Comparison of ENCODE assay signal across 1 cellular context in the genomic region with DNA sequence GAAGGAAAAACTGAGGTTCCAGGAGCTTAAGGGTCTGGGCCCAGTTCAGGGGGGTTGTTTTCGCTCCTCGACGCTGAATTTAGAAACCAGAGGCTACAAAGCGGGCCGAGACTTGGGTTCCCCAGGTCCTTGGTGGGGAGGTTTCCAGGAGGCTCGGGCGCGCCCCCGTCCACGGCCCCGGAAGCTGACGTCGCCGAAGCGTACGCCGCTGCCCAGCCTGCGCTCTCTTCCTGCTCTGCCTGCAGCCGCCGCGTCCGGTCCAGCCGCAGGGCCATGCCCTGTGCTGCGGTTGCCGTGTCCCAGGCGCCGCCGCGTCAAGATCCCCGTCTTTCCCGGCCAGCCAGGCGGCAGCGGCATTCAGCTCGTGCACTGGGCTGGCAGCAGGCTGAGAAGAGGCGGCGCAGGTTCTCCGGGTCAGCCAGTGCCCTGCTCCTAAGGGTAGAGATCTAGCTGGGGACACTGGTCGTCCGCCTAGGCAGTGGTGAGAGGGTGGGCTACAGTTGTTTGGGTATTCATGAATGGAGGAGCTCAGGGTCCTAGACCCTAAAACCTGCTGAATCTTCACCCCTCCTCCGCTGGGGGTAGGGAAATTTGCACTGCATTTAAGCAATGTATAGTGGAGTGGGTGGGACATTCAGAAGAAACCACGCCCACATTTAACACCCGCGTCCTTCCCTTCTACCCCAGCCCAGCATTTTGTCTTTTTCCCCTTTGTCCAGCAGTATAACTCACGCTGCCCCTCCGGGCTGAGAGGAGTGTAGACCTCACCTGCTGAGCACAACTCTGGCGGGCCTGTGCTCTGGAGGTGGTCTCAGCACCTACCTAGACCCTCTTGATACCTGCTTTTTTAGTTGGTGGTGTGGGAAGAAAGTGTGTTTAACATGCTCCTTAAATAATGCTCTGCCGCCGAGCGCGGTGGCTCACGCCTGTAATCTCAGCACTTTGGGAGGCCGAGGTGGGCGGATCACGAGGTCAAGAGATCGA.
A peak's percentile ranks its signal among the peaks of the same experiment; 100 is the strongest.
TF ChIP-seq lines count a peak whose summit lies in the region.

No MANE protein-coding gene starts in this region.

TF ChIP-seq in HepG2, 621 proteins besides CTCF, POLR2A, EP300 and RAD21 (continued from another document and continues in another):
- TF ChIP-seq, protein P1, sequence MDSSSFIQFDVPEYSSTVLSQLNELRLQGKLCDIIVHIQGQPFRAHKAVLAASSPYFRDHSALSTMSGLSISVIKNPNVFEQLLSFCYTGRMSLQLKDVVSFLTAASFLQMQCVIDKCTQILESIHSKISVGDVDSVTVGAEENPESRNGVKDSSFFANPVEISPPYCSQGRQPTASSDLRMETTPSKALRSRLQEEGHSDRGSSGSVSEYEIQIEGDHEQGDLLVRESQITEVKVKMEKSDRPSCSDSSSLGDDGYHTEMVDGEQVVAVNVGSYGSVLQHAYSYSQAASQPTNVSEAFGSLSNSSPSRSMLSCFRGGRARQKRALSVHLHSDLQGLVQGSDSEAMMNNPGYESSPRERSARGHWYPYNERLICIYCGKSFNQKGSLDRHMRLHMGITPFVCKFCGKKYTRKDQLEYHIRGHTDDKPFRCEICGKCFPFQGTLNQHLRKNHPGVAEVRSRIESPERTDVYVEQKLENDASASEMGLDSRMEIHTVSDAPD (CRISPR knock-in tag; IDR thresholded peaks at IDR 0.05): 0 out of 2 replicates have a peak, but pooled peaks have one; percentile 23
- TF ChIP-seq ZNF563 (CRISPR knock-in tag; IDR thresholded peaks at IDR 0.05): peak; percentile 87
- TF ChIP-seq SIN3A (IDR thresholded peaks at IDR 0.05; ENCODE audit: borderline replicate concordance, low read depth, low read length): peak; percentile 91; the same call in 1 of the 2 replicates
- no peak for TF ChIP-seq CENPT (CRISPR knock-in tag; IDR thresholded peaks at IDR 0.05; ENCODE audit: low read depth)
- no peak for TF ChIP-seq ZNF766 (CRISPR knock-in tag; IDR thresholded peaks at IDR 0.05; ENCODE audit: borderline replicate concordance)
- TF ChIP-seq, protein P2, sequence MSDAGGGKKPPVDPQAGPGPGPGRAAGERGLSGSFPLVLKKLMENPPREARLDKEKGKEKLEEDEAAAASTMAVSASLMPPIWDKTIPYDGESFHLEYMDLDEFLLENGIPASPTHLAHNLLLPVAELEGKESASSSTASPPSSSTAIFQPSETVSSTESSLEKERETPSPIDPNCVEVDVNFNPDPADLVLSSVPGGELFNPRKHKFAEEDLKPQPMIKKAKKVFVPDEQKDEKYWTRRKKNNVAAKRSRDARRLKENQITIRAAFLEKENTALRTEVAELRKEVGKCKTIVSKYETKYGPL (CRISPR knock-in tag; IDR thresholded peaks at IDR 0.05): no peak; the same call in none of the 2 replicates
- TF ChIP-seq ZNF75D (CRISPR knock-in tag; IDR thresholded peaks at IDR 0.05; ENCODE audit: borderline replicate concordance): no peak
- TF ChIP-seq, protein P3, sequence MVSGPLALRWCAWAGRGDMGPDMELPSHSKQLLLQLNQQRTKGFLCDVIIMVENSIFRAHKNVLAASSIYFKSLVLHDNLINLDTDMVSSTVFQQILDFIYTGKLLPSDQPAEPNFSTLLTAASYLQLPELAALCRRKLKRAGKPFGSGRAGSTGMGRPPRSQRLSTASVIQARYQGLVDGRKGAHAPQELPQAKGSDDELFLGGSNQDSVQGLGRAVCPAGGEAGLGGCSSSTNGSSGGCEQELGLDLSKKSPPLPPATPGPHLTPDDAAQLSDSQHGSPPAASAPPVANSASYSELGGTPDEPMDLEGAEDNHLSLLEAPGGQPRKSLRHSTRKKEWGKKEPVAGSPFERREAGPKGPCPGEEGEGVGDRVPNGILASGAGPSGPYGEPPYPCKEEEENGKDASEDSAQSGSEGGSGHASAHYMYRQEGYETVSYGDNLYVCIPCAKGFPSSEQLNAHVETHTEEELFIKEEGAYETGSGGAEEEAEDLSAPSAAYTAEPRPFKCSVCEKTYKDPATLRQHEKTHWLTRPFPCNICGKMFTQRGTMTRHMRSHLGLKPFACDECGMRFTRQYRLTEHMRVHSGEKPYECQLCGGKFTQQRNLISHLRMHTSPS (CRISPR knock-in tag; IDR thresholded peaks at IDR 0.05; ENCODE audit: low read depth): no peak; the same call in 1 of the 2 replicates
- TF ChIP-seq ZFP90 (CRISPR knock-in tag; IDR thresholded peaks at IDR 0.05; ENCODE audit: borderline replicate concordance): peak; percentile 80; the same call in 1 of the 2 replicates
- no peak for TF ChIP-seq ISX (CRISPR knock-in tag; conservative IDR thresholded peaks at IDR 0.05)
- TF ChIP-seq SMC3 (IDR thresholded peaks at IDR 0.05; ENCODE audit: low read length): no peak
- 0 out of 2 replicates have a peak, but pooled peaks have one; percentile 5 for TF ChIP-seq SP140L (CRISPR knock-in tag; IDR thresholded peaks at IDR 0.05; ENCODE audit: borderline replicate concordance)
- 0 out of 2 replicates have a peak, but pooled peaks have one; percentile 60 for TF ChIP-seq FOXJ3 (CRISPR knock-in tag; IDR thresholded peaks at IDR 0.05; ENCODE audit: borderline replicate concordance)
- TF ChIP-seq ZNF570 (CRISPR knock-in tag; IDR thresholded peaks at IDR 0.05; ENCODE audit: borderline replicate concordance): no peak; the same call in 1 of the 2 replicates
- peak; percentile 90; the same call in 1 of the 2 replicates for TF ChIP-seq ZNF367 (CRISPR knock-in tag; IDR thresholded peaks at IDR 0.05; ENCODE audit: borderline replicate concordance)
- peak; percentile 86 for TF ChIP-seq RFX5 (IDR thresholded peaks at IDR 0.05; ENCODE audit: low read depth, low read length)
- TF ChIP-seq ZNF672 (CRISPR knock-in tag; IDR thresholded peaks at IDR 0.05): no peak
- TF ChIP-seq NR3C1 (CRISPR knock-in tag; IDR thresholded peaks at IDR 0.05): no peak
- peak; percentile 78 for TF ChIP-seq HIVEP1 (CRISPR knock-in tag; IDR thresholded peaks at IDR 0.05)
- peak; percentile 86 for TF ChIP-seq TGIF2 (CRISPR knock-in tag; IDR thresholded peaks at IDR 0.05)
- TF ChIP-seq ZNF737 (CRISPR knock-in tag; IDR thresholded peaks at IDR 0.05; ENCODE audit: borderline replicate concordance): no peak
- TF ChIP-seq, protein P4, sequence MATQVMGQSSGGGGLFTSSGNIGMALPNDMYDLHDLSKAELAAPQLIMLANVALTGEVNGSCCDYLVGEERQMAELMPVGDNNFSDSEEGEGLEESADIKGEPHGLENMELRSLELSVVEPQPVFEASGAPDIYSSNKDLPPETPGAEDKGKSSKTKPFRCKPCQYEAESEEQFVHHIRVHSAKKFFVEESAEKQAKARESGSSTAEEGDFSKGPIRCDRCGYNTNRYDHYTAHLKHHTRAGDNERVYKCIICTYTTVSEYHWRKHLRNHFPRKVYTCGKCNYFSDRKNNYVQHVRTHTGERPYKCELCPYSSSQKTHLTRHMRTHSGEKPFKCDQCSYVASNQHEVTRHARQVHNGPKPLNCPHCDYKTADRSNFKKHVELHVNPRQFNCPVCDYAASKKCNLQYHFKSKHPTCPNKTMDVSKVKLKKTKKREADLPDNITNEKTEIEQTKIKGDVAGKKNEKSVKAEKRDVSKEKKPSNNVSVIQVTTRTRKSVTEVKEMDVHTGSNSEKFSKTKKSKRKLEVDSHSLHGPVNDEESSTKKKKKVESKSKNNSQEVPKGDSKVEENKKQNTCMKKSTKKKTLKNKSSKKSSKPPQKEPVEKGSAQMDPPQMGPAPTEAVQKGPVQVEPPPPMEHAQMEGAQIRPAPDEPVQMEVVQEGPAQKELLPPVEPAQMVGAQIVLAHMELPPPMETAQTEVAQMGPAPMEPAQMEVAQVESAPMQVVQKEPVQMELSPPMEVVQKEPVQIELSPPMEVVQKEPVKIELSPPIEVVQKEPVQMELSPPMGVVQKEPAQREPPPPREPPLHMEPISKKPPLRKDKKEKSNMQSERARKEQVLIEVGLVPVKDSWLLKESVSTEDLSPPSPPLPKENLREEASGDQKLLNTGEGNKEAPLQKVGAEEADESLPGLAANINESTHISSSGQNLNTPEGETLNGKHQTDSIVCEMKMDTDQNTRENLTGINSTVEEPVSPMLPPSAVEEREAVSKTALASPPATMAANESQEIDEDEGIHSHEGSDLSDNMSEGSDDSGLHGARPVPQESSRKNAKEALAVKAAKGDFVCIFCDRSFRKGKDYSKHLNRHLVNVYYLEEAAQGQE (IDR thresholded peaks at IDR 0.05; ENCODE audit: borderline replicate concordance in 1 of 2, low read depth in 1 of 2, low read length in 2 of 2): no peak; a peak in 1 of 4 replicates
- peak; percentile 91 for TF ChIP-seq MYC (CRISPR knock-in tag; IDR thresholded peaks at IDR 0.05; ENCODE audit: borderline replicate concordance)
- no peak for TF ChIP-seq NR2F2 (IDR thresholded peaks at IDR 0.05; ENCODE audit: borderline replicate concordance, low read depth)
- TF ChIP-seq SKI (IDR thresholded peaks at IDR 0.05; ENCODE audit: partially characterized antibody): peak; percentile 56
- no peak for TF ChIP-seq TBL1XR1 (IDR thresholded peaks at IDR 0.05; ENCODE audit: borderline replicate concordance, low read length, partially characterized antibody)
- peak; percentile 86 for TF ChIP-seq HDAC1 (CRISPR knock-in tag; IDR thresholded peaks at IDR 0.05)
- no peak for TF ChIP-seq TCF7L2 (IDR thresholded peaks at IDR 0.05; ENCODE audit: low read depth, low read length)
- TF ChIP-seq, protein P5, sequence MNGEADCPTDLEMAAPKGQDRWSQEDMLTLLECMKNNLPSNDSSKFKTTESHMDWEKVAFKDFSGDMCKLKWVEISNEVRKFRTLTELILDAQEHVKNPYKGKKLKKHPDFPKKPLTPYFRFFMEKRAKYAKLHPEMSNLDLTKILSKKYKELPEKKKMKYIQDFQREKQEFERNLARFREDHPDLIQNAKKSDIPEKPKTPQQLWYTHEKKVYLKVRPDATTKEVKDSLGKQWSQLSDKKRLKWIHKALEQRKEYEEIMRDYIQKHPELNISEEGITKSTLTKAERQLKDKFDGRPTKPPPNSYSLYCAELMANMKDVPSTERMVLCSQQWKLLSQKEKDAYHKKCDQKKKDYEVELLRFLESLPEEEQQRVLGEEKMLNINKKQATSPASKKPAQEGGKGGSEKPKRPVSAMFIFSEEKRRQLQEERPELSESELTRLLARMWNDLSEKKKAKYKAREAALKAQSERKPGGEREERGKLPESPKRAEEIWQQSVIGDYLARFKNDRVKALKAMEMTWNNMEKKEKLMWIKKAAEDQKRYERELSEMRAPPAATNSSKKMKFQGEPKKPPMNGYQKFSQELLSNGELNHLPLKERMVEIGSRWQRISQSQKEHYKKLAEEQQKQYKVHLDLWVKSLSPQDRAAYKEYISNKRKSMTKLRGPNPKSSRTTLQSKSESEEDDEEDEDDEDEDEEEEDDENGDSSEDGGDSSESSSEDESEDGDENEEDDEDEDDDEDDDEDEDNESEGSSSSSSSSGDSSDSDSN (CRISPR knock-in tag; IDR thresholded peaks at IDR 0.05): peak; percentile 94
- TF ChIP-seq ZNF296 (CRISPR knock-in tag; conservative IDR thresholded peaks at IDR 0.05): no peak; the same call in 1 of the 2 replicates
- TF ChIP-seq AKAP8 (CRISPR knock-in tag; IDR thresholded peaks at IDR 0.05): peak; percentile 89; the same call in 1 of the 2 replicates
- TF ChIP-seq PCBP2 (optimal IDR thresholded peaks at IDR 0.05; ENCODE audit: low read depth, low read length, poor library complexity, severe bottlenecking): no peak
- TF ChIP-seq ZFP36L1 (CRISPR knock-in tag; IDR thresholded peaks at IDR 0.05): 0 out of 2 replicates have a peak, but pooled peaks have one; percentile 38
- TF ChIP-seq ZNF207 (IDR thresholded peaks at IDR 0.05; ENCODE audit: borderline replicate concordance): no peak
- peak; percentile 80 for TF ChIP-seq MED13 (CRISPR knock-in tag; IDR thresholded peaks at IDR 0.05)
- TF ChIP-seq, protein P6, sequence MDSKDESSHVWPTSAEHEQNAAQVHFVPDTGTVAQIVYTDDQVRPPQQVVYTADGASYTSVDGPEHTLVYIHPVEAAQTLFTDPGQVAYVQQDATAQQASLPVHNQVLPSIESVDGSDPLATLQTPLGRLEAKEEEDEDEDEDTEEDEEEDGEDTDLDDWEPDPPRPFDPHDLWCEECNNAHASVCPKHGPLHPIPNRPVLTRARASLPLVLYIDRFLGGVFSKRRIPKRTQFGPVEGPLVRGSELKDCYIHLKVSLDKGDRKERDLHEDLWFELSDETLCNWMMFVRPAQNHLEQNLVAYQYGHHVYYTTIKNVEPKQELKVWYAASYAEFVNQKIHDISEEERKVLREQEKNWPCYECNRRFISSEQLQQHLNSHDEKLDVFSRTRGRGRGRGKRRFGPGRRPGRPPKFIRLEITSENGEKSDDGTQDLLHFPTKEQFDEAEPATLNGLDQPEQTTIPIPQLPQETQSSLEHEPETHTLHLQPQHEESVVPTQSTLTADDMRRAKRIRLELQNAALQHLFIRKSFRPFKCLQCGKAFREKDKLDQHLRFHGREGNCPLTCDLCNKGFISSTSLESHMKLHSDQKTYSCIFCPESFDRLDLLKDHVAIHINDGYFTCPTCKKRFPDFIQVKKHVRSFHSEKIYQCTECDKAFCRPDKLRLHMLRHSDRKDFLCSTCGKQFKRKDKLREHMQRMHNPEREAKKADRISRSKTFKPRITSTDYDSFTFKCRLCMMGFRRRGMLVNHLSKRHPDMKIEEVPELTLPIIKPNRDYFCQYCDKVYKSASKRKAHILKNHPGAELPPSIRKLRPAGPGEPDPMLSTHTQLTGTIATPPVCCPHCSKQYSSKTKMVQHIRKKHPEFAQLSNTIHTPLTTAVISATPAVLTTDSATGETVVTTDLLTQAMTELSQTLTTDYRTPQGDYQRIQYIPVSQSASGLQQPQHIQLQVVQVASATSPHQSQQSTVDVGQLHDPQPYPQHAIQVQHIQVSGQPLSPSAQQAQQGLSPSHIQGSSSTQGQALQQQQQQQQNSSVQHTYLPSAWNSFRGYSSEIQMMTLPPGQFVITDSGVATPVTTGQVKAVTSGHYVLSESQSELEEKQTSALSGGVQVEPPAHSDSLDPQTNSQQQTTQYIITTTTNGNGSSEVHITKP (CRISPR knock-in tag; IDR thresholded peaks at IDR 0.05; ENCODE audit: low read depth): no peak
- TF ChIP-seq SOX6 (IDR thresholded peaks at IDR 0.05): no peak
- TF ChIP-seq SOX6 (CRISPR knock-in tag; IDR thresholded peaks at IDR 0.05): peak; percentile 79
- TF ChIP-seq RORA (CRISPR knock-in tag; IDR thresholded peaks at IDR 0.05): no peak
- no peak for TF ChIP-seq RAD51 (IDR thresholded peaks at IDR 0.05; ENCODE audit: borderline replicate concordance)
- no peak for TF ChIP-seq NPAS2 (CRISPR knock-in tag; IDR thresholded peaks at IDR 0.05; ENCODE audit: borderline replicate concordance)
- TF ChIP-seq, protein P7, sequence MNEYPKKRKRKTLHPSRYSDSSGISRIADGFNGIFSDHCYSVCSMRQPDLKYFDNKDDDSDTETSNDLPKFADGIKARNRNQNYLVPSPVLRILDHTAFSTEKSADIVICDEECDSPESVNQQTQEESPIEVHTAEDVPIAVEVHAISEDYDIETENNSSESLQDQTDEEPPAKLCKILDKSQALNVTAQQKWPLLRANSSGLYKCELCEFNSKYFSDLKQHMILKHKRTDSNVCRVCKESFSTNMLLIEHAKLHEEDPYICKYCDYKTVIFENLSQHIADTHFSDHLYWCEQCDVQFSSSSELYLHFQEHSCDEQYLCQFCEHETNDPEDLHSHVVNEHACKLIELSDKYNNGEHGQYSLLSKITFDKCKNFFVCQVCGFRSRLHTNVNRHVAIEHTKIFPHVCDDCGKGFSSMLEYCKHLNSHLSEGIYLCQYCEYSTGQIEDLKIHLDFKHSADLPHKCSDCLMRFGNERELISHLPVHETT (CRISPR knock-in tag; conservative IDR thresholded peaks at IDR 0.05): peak; percentile 74; the same call in 1 of the 2 replicates
- no peak for TF ChIP-seq STAT5B (CRISPR knock-in tag; IDR thresholded peaks at IDR 0.05)
- no peak for TF ChIP-seq ZNF652 (CRISPR knock-in tag; IDR thresholded peaks at IDR 0.05; ENCODE audit: borderline replicate concordance, low read depth)
- peak; percentile 65; the same call in 1 of the 2 replicates for TF ChIP-seq ZMYM4 (CRISPR knock-in tag; IDR thresholded peaks at IDR 0.05)
- TF ChIP-seq IKZF4 (CRISPR knock-in tag; IDR thresholded peaks at IDR 0.05; ENCODE audit: borderline replicate concordance, low read depth, not compliant biosample characterization): peak; percentile 96
- TF ChIP-seq, protein P8, sequence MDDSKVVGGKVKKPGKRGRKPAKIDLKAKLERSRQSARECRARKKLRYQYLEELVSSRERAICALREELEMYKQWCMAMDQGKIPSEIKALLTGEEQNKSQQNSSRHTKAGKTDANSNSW (CRISPR knock-in tag; IDR thresholded peaks at IDR 0.05; ENCODE audit: borderline replicate concordance): no peak; the same call in none of the 2 replicates
